In genomic region chr9:21995652-21996275, GRCh38 we compare ENCODE assay signal across 1 cellular context.
A peak's percentile ranks its signal among the peaks of the same experiment; 100 is the strongest.
TF ChIP-seq lines count a peak whose summit lies in the region.

No MANE protein-coding gene starts in this region.

TF ChIP-seq in HEK293, 187 proteins besides CTCF, POLR2A, EP300 and RAD21 (continued from another document):
- peak; percentile 30; the same call in 1 of the 2 replicates for TF ChIP-seq ZNF692 (tag by site-specific recombination; IDR thresholded peaks at IDR 0.05)
- no peak for TF ChIP-seq ZNF398 (tag by site-specific recombination; IDR thresholded peaks at IDR 0.05)
- TF ChIP-seq MEIS1 (CRISPR knock-in tag; IDR thresholded peaks at IDR 0.05; ENCODE audit: borderline replicate concordance): peak; percentile 51; the same call in 1 of the 2 replicates
- no peak for TF ChIP-seq ZNF776 (tag by site-specific recombination; IDR thresholded peaks at IDR 0.05; ENCODE audit: borderline replicate concordance)
- 0 out of 2 replicates have a peak, but pooled peaks have one; percentile 14 for TF ChIP-seq ZNF660 (tag by site-specific recombination; IDR thresholded peaks at IDR 0.05)
- TF ChIP-seq ZNF335 (tag by site-specific recombination; conservative IDR thresholded peaks at IDR 0.05): peak; percentile 7; the same call in 1 of the 2 replicates
- TF ChIP-seq ZNF610 (tag by site-specific recombination; IDR thresholded peaks at IDR 0.05; ENCODE audit: borderline replicate concordance): peak; percentile 67; the same call in 1 of the 2 replicates
